In the genomic region with DNA sequence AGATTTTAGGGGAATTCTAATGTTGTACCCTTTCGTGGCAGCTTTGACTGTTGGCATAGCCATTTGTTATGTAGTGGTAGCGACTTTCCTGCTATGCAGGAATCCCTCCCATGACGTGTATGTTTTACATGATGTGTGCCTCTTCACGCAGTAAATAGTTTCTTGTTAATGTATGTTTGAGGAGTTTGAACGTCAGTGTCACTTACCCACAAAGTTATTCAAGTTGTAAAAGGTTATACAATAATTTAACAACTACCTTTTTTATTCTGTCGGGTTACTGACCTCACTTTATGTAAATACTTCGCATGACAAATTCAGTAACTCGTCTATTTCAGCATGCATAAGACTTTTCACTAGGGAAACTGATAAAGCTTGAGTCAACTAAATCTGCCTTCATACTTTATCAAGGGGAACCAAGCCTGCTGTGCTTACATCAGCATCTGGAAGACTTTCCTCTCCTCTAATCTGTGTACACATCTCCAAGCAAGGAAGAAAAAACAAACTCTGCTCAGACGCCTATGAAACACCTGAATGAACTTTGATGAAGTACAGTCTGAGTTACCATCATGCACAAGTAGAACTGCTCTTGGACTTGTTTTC, we compare ENCODE assay signal across 23 cellular contexts.
DNase-seq lines count a peak whose midpoint lies in the region; ATAC-seq and TF ChIP-seq lines count a peak whose summit lies in the region.
"Had no signal": no experiment of that assay in that cellular context is flagged by ENCODE, and none has a peak within 500 bp of the region (broad histone marks: within the 10 kb centered on the region; RNA-seq: fewer than 3 reads in every experiment).

No MANE protein-coding gene starts in this region.

- no peak overlapping the region for H3K9ac ChIP-seq in smooth muscle cell (ENCODE audit: low read depth)

- H3K27me3 ChIP-seq in brain microvascular endothelial cell (replicated peaks) (no peaks in the 10 kb centered on the region), smooth muscle cell (ENCODE audit: low read depth) (no peaks in the 10 kb centered on the region), left ventricle myocardium inferior (ENCODE audit: low read depth) (no peaks in the 10 kb centered on the region)
- H3K27me3 ChIP-seq: esophagus squamous epithelium, Peyer's patch, SJSA1 had no signal

- no peaks in the 10 kb centered on the region for H3F3A ChIP-seq in smooth muscle cell (ENCODE audit: low read depth)

- POLR2A ChIA-PET in HEK293T (lab: Yijun Ruan, JAX): interaction anchor here (1.2 to 1.8 kb wide), 3 partner anchors 10 to 163 kb away, joined by 3 to 9 read pairs (median 4); no protein-coding TSS in a partner anchor

- peaks cover 3% of the 10 kb centered on the region for H3K4me1 ChIP-seq in smooth muscle cell (ENCODE audit: low read depth)
- H3K4me1 ChIP-seq in left ventricle myocardium inferior: no peaks in the 10 kb centered on the region
- H3K4me1 ChIP-seq: esophagus squamous epithelium, Peyer's patch, SJSA1 had no signal

- H3K4me3 ChIP-seq in brain microvascular endothelial cell (ENCODE audit: low read depth, low read length) (no peak overlapping the region), smooth muscle cell (no peak overlapping the region), left ventricle myocardium inferior (no peak overlapping the region)
- H3K4me3 ChIP-seq: esophagus squamous epithelium, Peyer's patch, SJSA1 had no signal

- H4K20me1 ChIP-seq in smooth muscle cell (ENCODE audit: low read depth): no peaks in the 10 kb centered on the region

- intact Hi-C loops in left ventricle myocardium inferior (cut with micrococcal nuclease): no loop called here

- TF ChIP-seq CTCF in brain microvascular endothelial cell (IDR thresholded peaks at IDR 0.05; ENCODE audit: low read depth, low read length, missing control alignments) (no peak), smooth muscle cell (IDR thresholded peaks at IDR 0.05; ENCODE audit: borderline replicate concordance, insufficient read depth, poor library complexity, severe bottlenecking) (no peak), left ventricle myocardium inferior (IDR thresholded peaks at IDR 0.05; ENCODE audit: borderline replicate concordance) (no peak)

- DNase-seq in HEK293T (ENCODE audit: extremely low spot score): no peak
- DNase-seq in brain microvascular endothelial cell: peak; percentile 30
- DNase-seq in iris pigment epithelial cell (ENCODE audit: low read depth): peak; percentile 77
- no peak for DNase-seq in smooth muscle cell (lab: John Stamatoyannopoulos, UW; ENCODE audit: unreplicated experiment)
- DNase-seq in left ventricle myocardium inferior: no peak
- DNase-seq in NCI-H146 treated with DMSO at 0.1 percent for 48 hours (lab: John Stamatoyannopoulos, UW; ENCODE audit: unreplicated experiment): no peak
- no peak for DNase-seq in NCI-H187 treated with DMSO at 0.1 percent for 48 hours (lab: John Stamatoyannopoulos, UW)
- DNase-seq: activated CD4-positive, alpha-beta T cell treated with anti-CD3 and anti-CD28 coated beads, Interleukin-2, amount 10 ng/mL, durations not matched to agents 7 days and 5 days; activated CD8-positive, alpha-beta memory T cell treated with anti-CD3 and anti-CD28 coated beads, Interleukin-2, amount 50 U/mL, for 4 hours; cerebellar nuclear complex; DND-41; effector CD8-positive, alpha-beta T cell; esophagus squamous epithelium; head of caudate nucleus; KBM-7; NCI-H2029 treated with DMSO at 0.1 percent for 48 hours; NCI-H510A treated with DMSO at 0.1 percent for 48 hours; NK-92 treated with Interleukin-12 subunit alpha and Interleukin-12 subunit beta, amount 100 ng/mL, for 24 hours; Peyer's patch; stimulated activated CD8-positive, alpha-beta memory T cell treated with anti-CD3 and anti-CD28 coated beads, Interleukin-4, amount 100 ng/mL, for 48 hours; substantia nigra had no signal

- in situ Hi-C loops in brain microvascular endothelial cell (cut with HindIII; ENCODE audit: low pct_ligation_motif_present, low sequenced_read_pairs): no loop called here

- H3K27ac ChIP-seq in brain microvascular endothelial cell: no peak overlapping the region
- peak overlapping the region; percentile 67 for H3K27ac ChIP-seq in smooth muscle cell (ENCODE audit: low read depth)
- no peak overlapping the region for H3K27ac ChIP-seq in left ventricle myocardium inferior (replicated peaks)
- H3K27ac ChIP-seq: esophagus squamous epithelium, Peyer's patch, SJSA1 had no signal

- no peaks in the 10 kb centered on the region for H3K36me3 ChIP-seq in brain microvascular endothelial cell (replicated peaks)
- no peaks in the 10 kb centered on the region for H3K36me3 ChIP-seq in smooth muscle cell (ENCODE audit: low read depth)
- H3K36me3 ChIP-seq in left ventricle myocardium inferior: no peaks in the 10 kb centered on the region
- H3K36me3 ChIP-seq: Peyer's patch, SJSA1 had no signal

- no peaks in the 10 kb centered on the region for H3K79me2 ChIP-seq in smooth muscle cell (ENCODE audit: low read depth)

- 50% methylated on average over 9 of the region's 9 CpGs for WGBS in smooth muscle cell (ENCODE audit: low lambda C conversion rate)

- H3K9me3 ChIP-seq in smooth muscle cell (replicated peaks; ENCODE audit: low read depth) (no peaks in the 10 kb centered on the region), left ventricle myocardium inferior (replicated peaks) (no peaks in the 10 kb centered on the region)
- H3K9me3 ChIP-seq: esophagus squamous epithelium, Peyer's patch, SJSA1 had no signal

- CTCF ChIA-PET in HEK293T (lab: Yijun Ruan, JAX): interaction anchor here (1.2 to 1.7 kb wide), 2 partner anchors 10 to 116 kb away, joined by 3 to 8 read pairs; no protein-coding TSS in a partner anchor

- peak overlapping the region; percentile 33 for H3K4me2 ChIP-seq in smooth muscle cell

- no peak for ATAC-seq in GM19328 (IDR thresholded peaks at IDR 0.05; ENCODE audit: unreplicated experiment)

- no peak overlapping the region for H2AFZ ChIP-seq in smooth muscle cell (ENCODE audit: low read depth)

TF ChIP-seq in HEK293T, 16 proteins besides CTCF, POLR2A, EP300 and RAD21:
- TF ChIP-seq HDGF (IDR thresholded peaks at IDR 0.05; ENCODE audit: borderline replicate concordance) (no peak), FOXM1 (IDR thresholded peaks at IDR 0.05; ENCODE audit: borderline replicate concordance) (no peak), CTBP1 (IDR thresholded peaks at IDR 0.05; ENCODE audit: borderline replicate concordance) (peak; percentile 64), ZNF384 (IDR thresholded peaks at IDR 0.05) (no peak), FOXK2 (IDR thresholded peaks at IDR 0.05) (peak; percentile 69; the same call in 1 of the 2 replicates), BHLHE40 (IDR thresholded peaks at IDR 0.05; ENCODE audit: borderline replicate concordance) (no peak), LEF1 (IDR thresholded peaks at IDR 0.05; ENCODE audit: borderline replicate concordance) (no peak)
- TF ChIP-seq, protein P1, sequence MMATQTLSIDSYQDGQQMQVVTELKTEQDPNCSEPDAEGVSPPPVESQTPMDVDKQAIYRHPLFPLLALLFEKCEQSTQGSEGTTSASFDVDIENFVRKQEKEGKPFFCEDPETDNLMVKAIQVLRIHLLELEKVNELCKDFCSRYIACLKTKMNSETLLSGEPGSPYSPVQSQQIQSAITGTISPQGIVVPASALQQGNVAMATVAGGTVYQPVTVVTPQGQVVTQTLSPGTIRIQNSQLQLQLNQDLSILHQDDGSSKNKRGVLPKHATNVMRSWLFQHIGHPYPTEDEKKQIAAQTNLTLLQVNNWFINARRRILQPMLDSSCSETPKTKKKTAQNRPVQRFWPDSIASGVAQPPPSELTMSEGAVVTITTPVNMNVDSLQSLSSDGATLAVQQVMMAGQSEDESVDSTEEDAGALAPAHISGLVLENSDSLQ (IDR thresholded peaks at IDR 0.05): peak; percentile 64

Comparison
In these comparisons a context has a peak if more than half of its experiments do, and no peak if none do; other contexts are left out.
1. DNase-seq: peak in brain microvascular endothelial cell (single experiment) and iris pigment epithelial cell (single experiment); none in HEK293T (single experiment), smooth muscle cell (single experiment), left ventricle myocardium inferior (single experiment), NCI-H146 treated with DMSO at 0.1 percent for 48 hours (single experiment) and NCI-H187 treated with DMSO at 0.1 percent for 48 hours (single experiment).